In genomic region chr11:76371170-76371569, GRCh38 we compare ENCODE assay signal across 7 cellular contexts. TPM values are rescaled to one million over a fixed set of nuclear protein-coding genes. Genes with fewer than 3 reads are reported as not detected.
DNase-seq lines count a peak whose midpoint lies in the region; ATAC-seq, FAIRE-seq and TF ChIP-seq lines count a peak whose summit lies in the region.

No MANE protein-coding gene starts in this region.

- intact Hi-C loops in adrenal gland (cut with DNase I) (no loop called here), pancreas (cut with DNase I) (no loop called here)

- H3K4me3 ChIP-seq in adrenal gland = no peak overlapping the region
- no peak overlapping the region for H3K4me3 ChIP-seq in pancreas

- ATAC-seq in GM18519 (IDR thresholded peaks at IDR 0.05; ENCODE audit: low FRiP score, unreplicated experiment) = peak; percentile 53
- ATAC-seq in HG03442 (IDR thresholded peaks at IDR 0.05; ENCODE audit: unreplicated experiment) = peak; percentile 83
- peak; percentile 50 to 62 (median 56) for ATAC-seq in pancreas
- no peak for ATAC-seq in HG03280 (IDR thresholded peaks at IDR 0.05; ENCODE audit: unreplicated experiment)
- ATAC-seq in GM19467 (IDR thresholded peaks at IDR 0.05; ENCODE audit: unreplicated experiment) = no peak

- H3K27me3 ChIP-seq in adrenal gland (no peaks in the 10 kb centered on the region), pancreas (no peaks in the 10 kb centered on the region)

- FAIRE-seq in pancreas (lab: Jason Lieb, UNC) = no peak

- H3K4me1 ChIP-seq in adrenal gland (replicated peaks in 1 of 2) (peaks cover 15 to 45% of the 10 kb centered on the region in 2 donors), pancreas (peaks cover 42 to 82% (median 46%) of the 10 kb centered on the region in 3 donors)

- TF ChIP-seq POLR2A in adrenal gland (IDR thresholded peaks at IDR 0.05) = no peak

- H3K27ac ChIP-seq in adrenal gland = peak overlapping the region in 3 of 5 donors; percentile 33 to 62 (median 35)
- peak overlapping the region in 2 of 4 donors; percentile 79 to 85 for H3K27ac ChIP-seq in pancreas

- no peaks in the 10 kb centered on the region for H3K9me3 ChIP-seq in adrenal gland (replicated peaks in 1 of 3)
- H3K9me3 ChIP-seq in pancreas = no peaks in the 10 kb centered on the region

- WGBS in adrenal gland, 4 donors = 27 to 46% (median 31%) methylated on average over 3 of the region's 3 CpGs
- 28 to 30% methylated on average over 3 of the region's 3 CpGs for WGBS in pancreas, 2 donors

- TF ChIP-seq CTCF in adrenal gland (IDR thresholded peaks at IDR 0.05) = no peak
- no peak for TF ChIP-seq CTCF in pancreas (IDR thresholded peaks at IDR 0.05)

- DNase-seq in adrenal gland (peak in 1 of 7 donors; percentile 26), pancreas (no peak), NCI-H1105 treated with DMSO at 0.1 percent for 48 hours (lab: John Stamatoyannopoulos, UW) (no peak)

- H3K36me3 ChIP-seq in adrenal gland (replicated peaks in 1 of 2) = no peaks in the 10 kb centered on the region
- H3K36me3 ChIP-seq in pancreas = no peaks in the 10 kb centered on the region

RNA-seq across cellular contexts. Expression of gene THAP12, which starts 9.8 kb away (rescaled TPM):
- total RNA-seq in adrenal gland (10 to 100 TPM; 24.8 to 51.3 (median 42.0) TPM), pancreas (10 to 100 TPM; 19.4 to 41.7 (median 31.9) TPM)
- polyA plus RNA-seq in adrenal gland (10 to 100 TPM; 18.9 to 75.4 (median 21.9) TPM), pancreas (10 to 100 TPM; 20.1 to 22.6 TPM)

RNA-seq across cellular contexts. Expression of gene GVQW3, which starts 10.0 kb away (rescaled TPM):
- total RNA-seq in adrenal gland = 1 to 10 TPM in 6 of 8 donors, under 1 TPM in 2; 0.54 to 3.7 (median 2.4) TPM
- polyA plus RNA-seq in adrenal gland = 1 to 10 TPM in 1 of 3 donors, under 1 TPM in 2; 0.61 to 6.6 (median 0.97) TPM
- 1 to 10 TPM; 2.3 to 9.1 (median 4.6) TPM for total RNA-seq in pancreas
- 1 to 10 TPM; 1.8 to 1.9 TPM for polyA plus RNA-seq in pancreas

Comparison
In these comparisons a context has a peak if more than half of its experiments do, and no peak if none do; other contexts are left out.
1. ATAC-seq: peak in GM18519 (single experiment), HG03442 (single experiment) and pancreas (4 of 4); none in HG03280 (single experiment) and GM19467 (single experiment).